Comparison of ENCODE assay signal across 10 cellular contexts in the genomic region with DNA sequence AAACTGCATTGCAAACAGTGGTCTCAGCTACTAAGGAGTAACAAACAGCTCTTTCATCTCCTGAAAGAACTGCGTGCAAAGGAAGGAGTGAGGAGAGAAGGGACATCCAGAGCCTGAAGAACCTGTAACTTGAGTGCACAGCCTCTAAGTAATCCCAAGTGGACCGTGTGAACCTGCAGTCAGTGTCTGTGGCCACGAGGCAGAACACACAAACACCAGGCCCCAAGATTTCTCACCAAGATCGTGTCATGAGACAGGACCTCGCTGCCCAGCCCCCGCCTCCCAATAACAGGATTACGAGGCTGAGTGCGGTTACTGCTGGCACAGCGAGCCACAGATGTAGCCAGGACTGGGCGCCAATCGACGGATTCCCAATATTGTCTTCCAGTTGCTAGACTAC.
A peak's percentile ranks its signal among the peaks of the same experiment; 100 is the strongest.
DNase-seq lines count a peak whose midpoint lies in the region; ATAC-seq and TF ChIP-seq lines count a peak whose summit lies in the region.
"Had no signal": no experiment of that assay in that cellular context is flagged by ENCODE, and none has a peak within 500 bp of the region (broad histone marks: within the 10 kb centered on the region; RNA-seq: fewer than 3 reads in every experiment).

No MANE protein-coding gene starts in this region.

- WGBS in sigmoid colon, 2 donors: 77 to 79% methylated on average over 12 of the region's 12 CpGs

- DNase-seq in H7 (peak; percentile 26), MCF 10A (ENCODE audit: unreplicated experiment) (peak; percentile 31), islet precursor cell (peak; percentile 84), sigmoid colon (peak; percentile 86), SJCRH30 (no peak), NCI-H345 (lab: John Stamatoyannopoulos, UW) (no peak), NCI-H345 treated with DMSO at 0.1 percent for 48 hours (lab: John Stamatoyannopoulos, UW; ENCODE audit: unreplicated experiment) (no peak)
- DNase-seq: spleen, T-helper 1 cell had no signal

- TF ChIP-seq POLR2A in sigmoid colon (IDR thresholded peaks at IDR 0.05): no peak

- POLR2A ChIA-PET in MCF 10A (lab: Yijun Ruan, JAX): interaction anchor here (1.0 to 14.7 kb wide), 7 partner anchors 9 to 496 kb away, joined by 3 to 196 read pairs (median 9); no protein-coding TSS in a partner anchor

- H3K27ac Mint-ChIP-seq in MCF 10A (ENCODE audit: low read depth, unreplicated experiment): peak overlapping the region; percentile 94

- no peak for TF ChIP-seq EP300 in sigmoid colon (IDR thresholded peaks at IDR 0.05)

- TF ChIP-seq CTCF in MCF 10A (IDR thresholded peaks at IDR 0.05; ENCODE audit: unreplicated experiment) (no peak), sigmoid colon (IDR thresholded peaks at IDR 0.05) (no peak)

- peaks cover 0 to 24% (median 20%) of the 10 kb centered on the region in 4 donors for H3K4me1 ChIP-seq in sigmoid colon
- peaks cover 6% of the 10 kb centered on the region; the same call in 1 of the 2 replicates for H3K4me1 ChIP-seq in SJCRH30

- no TSS peak for BruUV-seq in MCF 10A (replicated peaks; lab: Mats Ljungman, UMichigan)

- no peak overlapping the region for H3K4me3 ChIP-seq in H7 (ENCODE audit: insufficient read depth, low read depth, low read length)
- H3K4me3 ChIP-seq in sigmoid colon: no peak overlapping the region
- no peak overlapping the region for H3K4me3 ChIP-seq in SJCRH30
- H3K4me3 ChIP-seq: spleen had no signal

- H3K36me3 ChIP-seq in H7 (replicated peaks; ENCODE audit: control insufficient read depth, insufficient read depth, low read length): no peaks in the 10 kb centered on the region
- no peaks in the 10 kb centered on the region for H3K36me3 ChIP-seq in sigmoid colon
- H3K36me3 ChIP-seq in SJCRH30: no peaks in the 10 kb centered on the region
- H3K36me3 ChIP-seq: spleen had no signal

- CTCF ChIA-PET in MCF 10A (lab: Yijun Ruan, JAX): interaction anchor here (1.6 to 3.3 kb wide), 2 partner anchors 12 to 18 kb away, joined by 7 to 11 read pairs; no protein-coding TSS in a partner anchor

- H3K27ac ChIP-seq in sigmoid colon (peak overlapping the region; percentile 38 to 67 (median 52)), SJCRH30 (no peak overlapping the region)
- H3K27ac ChIP-seq: spleen had no signal

- no peak overlapping the region for H3K4me3 Mint-ChIP-seq in MCF 10A (ENCODE audit: unreplicated experiment)

- H3K36me3 Mint-ChIP-seq in MCF 10A (ENCODE audit: insufficient read depth, unreplicated experiment): no peaks in the 10 kb centered on the region

- no peaks in the 10 kb centered on the region for H3K27me3 Mint-ChIP-seq in MCF 10A (ENCODE audit: insufficient read depth, unreplicated experiment)

- H3K9me3 ChIP-seq in sigmoid colon: no peaks in the 10 kb centered on the region
- no peaks in the 10 kb centered on the region for H3K9me3 ChIP-seq in SJCRH30 (replicated peaks)
- H3K9me3 ChIP-seq: spleen had no signal

- intact Hi-C loops in MCF 10A (cut with micrococcal nuclease): no loop called here
- intact Hi-C loops in sigmoid colon (cut with DNase I): no loop called here

- no peak for ATAC-seq in HG02938 (IDR thresholded peaks at IDR 0.05; ENCODE audit: unreplicated experiment)

- H3K4me1 Mint-ChIP-seq in MCF 10A (ENCODE audit: insufficient read depth, unreplicated experiment): peaks cover 25% of the 10 kb centered on the region

- no peaks in the 10 kb centered on the region for H3K27me3 ChIP-seq in H7 (ENCODE audit: control insufficient read depth, insufficient read depth, low read length)
- no peaks in the 10 kb centered on the region for H3K27me3 ChIP-seq in sigmoid colon
- H3K27me3 ChIP-seq in SJCRH30: peaks cover 13% of the 10 kb centered on the region; the same call in 1 of the 2 replicates
- H3K27me3 ChIP-seq: spleen had no signal

- no peaks in the 10 kb centered on the region for H3K9me3 Mint-ChIP-seq in MCF 10A (ENCODE audit: unreplicated experiment)

Comparison
In these comparisons a context has a peak if more than half of its experiments do, and no peak if none do; other contexts are left out.
1. DNase-seq: peak in H7 (single experiment), MCF 10A (single experiment), islet precursor cell (single experiment) and sigmoid colon (single experiment); none in SJCRH30 (0 of 2), NCI-H345 (single experiment) and NCI-H345 treated with DMSO at 0.1 percent for 48 hours (single experiment).